ENCODE assay signal across 29 cellular contexts in the genomic region with DNA sequence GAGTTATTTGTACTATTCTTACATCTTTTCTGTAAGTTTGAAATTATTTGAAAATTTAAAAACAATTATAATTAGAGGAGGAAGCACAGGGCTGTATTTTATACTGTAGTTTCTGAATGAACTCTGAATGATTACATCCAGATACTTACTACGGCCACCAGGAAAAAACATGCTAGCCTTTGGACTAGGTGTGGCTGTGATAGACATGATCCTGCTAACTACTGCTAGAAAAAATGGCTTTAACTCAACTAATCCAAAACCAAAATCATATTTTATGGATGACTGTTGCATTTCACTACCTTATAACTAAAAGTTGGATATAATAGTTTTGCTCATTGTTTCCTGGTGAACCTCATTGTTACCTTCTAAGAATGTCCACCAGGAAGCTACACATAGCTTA.
"Had no signal": no experiment of that assay in that cellular context is flagged by ENCODE, and none has a peak within 500 bp of the region (broad histone marks: within the 10 kb centered on the region; RNA-seq: fewer than 3 reads in every experiment).

No MANE protein-coding gene starts in this region.

- H3K27ac ChIP-seq: esophagus muscularis mucosa, heart right ventricle, left ventricle myocardium inferior, ovary, psoas muscle, sigmoid colon, thyroid gland had no signal

- H3K4me1 ChIP-seq: esophagus muscularis mucosa, left ventricle myocardium inferior, psoas muscle, sigmoid colon, thyroid gland had no signal

- FAIRE-seq: islet of Langerhans had no signal

- H3K4me2 ChIP-seq: smooth muscle cell had no signal

- H3K36me3 ChIP-seq: esophagus muscularis mucosa, heart right ventricle, left ventricle myocardium inferior, ovary, sigmoid colon, thyroid gland had no signal

- ATAC-seq: naive thymus-derived CD4-positive, alpha-beta T cell; psoas muscle; stimulated activated memory B cell treated with anti-CD40 and anti-IgM and Interleukin-4, amounts not matched to agents 10 μg/mL and 1 μg/mL and 100 μg/mL, for 72 hours; stimulated activated naive CD8-positive, alpha-beta T cell treated with anti-CD3 and anti-CD28 coated beads, Interleukin-15, amount 100 ng/mL, for 72 hours; T-helper 17 cell; WTC11 had no signal

- H3K9me3 ChIP-seq: esophagus muscularis mucosa, heart right ventricle, left ventricle myocardium inferior, ovary, psoas muscle, sigmoid colon, thyroid gland had no signal

- DNase-seq: activated CD4-positive, alpha-beta memory T cell treated with anti-CD3 and anti-CD28 coated beads, Interleukin-2, amount 10 ng/mL, durations not matched to agents 7 days and 5 days; activated CD4-positive, alpha-beta T cell treated with anti-CD3 and anti-CD28 coated beads for 1 hour; activated CD4-positive, alpha-beta T cell treated with anti-CD3 and anti-CD28 coated beads, Interleukin-2, amount 10 ng/mL, durations not matched to agents 7 days and 5 days; activated CD8-positive, alpha-beta memory T cell treated with anti-CD3 and anti-CD28 coated beads, Interleukin-2, amount 50 U/mL, for 48 hours; activated gamma-delta T cell treated with Interleukin-2 at 50 U/mL for 16 hours; activated naive CD4-positive, alpha-beta T cell treated with anti-CD3 and anti-CD28 coated beads, Interleukin-2, amount 50 U/mL, for 16 hours; activated T-cell treated with anti-CD3 and anti-CD28 coated beads, Interleukin-2, amount 50 U/mL, for 24 hours; amniotic stem cell; caudate nucleus; foreskin melanocyte; heart right ventricle; left ventricle myocardium inferior; mesendoderm; naive thymus-derived CD4-positive, alpha-beta T cell; ovary; psoas muscle; sigmoid colon; stimulated activated CD4-positive, alpha-beta T cell treated with anti-CD3 and anti-CD28 coated beads, Interleukin-1b, Interleukin-23, amount 100 ng/mL, for 48 hours; stimulated activated CD4-positive, alpha-beta T cell treated with anti-CD3 and anti-CD28 coated beads, Interleukin-4, amount 100 ng/mL, for 4 hours; stimulated activated CD8-positive, alpha-beta memory T cell treated with anti-CD3 and anti-CD28 coated beads, Interleukin-4, amount 100 ng/mL, for 48 hours; stimulated activated naive CD8-positive, alpha-beta T cell treated with anti-CD3 and anti-CD28 coated beads, Interleukin-15, amount 100 ng/mL, for 72 hours; T-helper 17 cell; thyroid gland had no signal

- H3K27me3 ChIP-seq: esophagus muscularis mucosa, heart right ventricle, ovary, sigmoid colon, thyroid gland had no signal

- H3K4me3 ChIP-seq: esophagus muscularis mucosa, heart right ventricle, left ventricle myocardium inferior, lung, ovary, psoas muscle, sigmoid colon, smooth muscle cell, thyroid gland had no signal
